ENCODE assay signal across 13 cellular contexts in genomic region chr15:95247068-95247984, GRCh38.
A peak's percentile ranks its signal among the peaks of the same experiment; 100 is the strongest.
DNase-seq lines count a peak whose midpoint lies in the region; ATAC-seq and TF ChIP-seq lines count a peak whose summit lies in the region.
"Had no signal": no experiment of that assay in that cellular context is flagged by ENCODE, and none has a peak within 500 bp of the region (broad histone marks: within the 10 kb centered on the region; RNA-seq: fewer than 3 reads in every experiment).

No MANE protein-coding gene starts in this region.

- H4K91ac ChIP-seq in neuronal stem cell (ENCODE audit: low read depth, low read length, poor library complexity): no peak overlapping the region

- no peaks in the 10 kb centered on the region for H3K79me1 ChIP-seq in neuronal stem cell (ENCODE audit: low read depth, low read length)

- H3K27ac ChIP-seq in C4-2B (peak overlapping the region; percentile 43; the same call in 1 of the 2 replicates), neuronal stem cell (replicated peaks; ENCODE audit: low read length) (no peak overlapping the region)
- H3K27ac ChIP-seq: ascending aorta had no signal

- H3K9me3 ChIP-seq in MG63 (peaks cover 14% of the 10 kb centered on the region; the same call in 1 of the 2 replicates), neuronal stem cell (replicated peaks in 1 of 2; ENCODE audit: control insufficient read depth in 2 of 2, insufficient read depth in 1 of 2, low read depth in 1 of 2, low read length in 2 of 2) (no peaks in the 10 kb centered on the region)
- H3K9me3 ChIP-seq: ascending aorta had no signal

- no peaks in the 10 kb centered on the region for H3K4me1 ChIP-seq in neuronal stem cell (ENCODE audit: control insufficient read depth in 2 of 2, insufficient read depth in 1 of 2, low read depth in 1 of 2, low read length in 2 of 2)
- H3K4me1 ChIP-seq: ascending aorta had no signal

- no peak overlapping the region for H3K18ac ChIP-seq in neuronal stem cell (ENCODE audit: low read length)

- H3K36me3 ChIP-seq in MG63 (no peaks in the 10 kb centered on the region), neuronal stem cell (replicated peaks in 1 of 2; ENCODE audit: control insufficient read depth in 2 of 2, insufficient read depth in 2 of 2, low read length in 2 of 2) (no peaks in the 10 kb centered on the region)
- H3K36me3 ChIP-seq: ascending aorta had no signal

- peak overlapping the region; percentile 17 for H3K14ac ChIP-seq in neuronal stem cell (ENCODE audit: low read length)

- H2AK5ac ChIP-seq in neuronal stem cell (ENCODE audit: low read depth, low read length): no peak overlapping the region

- H3K4ac ChIP-seq in neuronal stem cell (ENCODE audit: low read length): no peak overlapping the region

- DNase-seq in MG63 (peak; percentile 90), dedifferentiated amniotic fluid mesenchymal stem cell (ENCODE audit: extremely low spot score) (peak; percentile 96), neuronal stem cell (ENCODE audit: low spot score) (no peak), T-helper 9 cell (no peak)
- no peak for DNase-seq in activated CD8-positive, alpha-beta memory T cell treated with anti-CD3 and anti-CD28 coated beads, Interleukin-2, amount 50 U/mL, for 48 hours
- DNase-seq: activated CD4-positive, alpha-beta T cell treated with anti-CD3 and anti-CD28 coated beads for 48 hours; DMS79; MV-4-11; nucleus accumbens had no signal

- no peak overlapping the region for H2BK120ac ChIP-seq in neuronal stem cell (ENCODE audit: low read depth, low read length)

- no peak overlapping the region for H2BK12ac ChIP-seq in neuronal stem cell (ENCODE audit: low read length)

- no peak overlapping the region for H3K4me3 ChIP-seq in MG63
- H3K4me3 ChIP-seq in neuronal stem cell (ENCODE audit: low read length in 2 of 2): no peak overlapping the region
- H3K4me3 ChIP-seq: ascending aorta had no signal

- no peak overlapping the region for H2BK15ac ChIP-seq in neuronal stem cell (ENCODE audit: low read length)

- no CpG with 5 or more reads among the region's 12 CpGs for WGBS in neuronal stem cell (ENCODE audit: extremely low coverage in 2 of 2, insufficient read length in 2 of 2, insufficient replicate concordance in 1 of 2), 2 donors

- no peak overlapping the region for H2AFZ ChIP-seq in neuronal stem cell (ENCODE audit: low read length)

- no peak overlapping the region for H2BK5ac ChIP-seq in neuronal stem cell (ENCODE audit: low read length)

- TF ChIP-seq CTCF in C4-2B (conservative IDR thresholded peaks at IDR 0.05): no peak

- no peak overlapping the region for H4K8ac ChIP-seq in neuronal stem cell (ENCODE audit: low read depth, low read length)

- H3K9ac ChIP-seq in neuronal stem cell (ENCODE audit: low read depth, low read length, poor library complexity): peak overlapping the region; percentile 18

- ATAC-seq in HG03039 (IDR thresholded peaks at IDR 0.05; ENCODE audit: unreplicated experiment) (no peak), SK-N-SH treated with all-trans-retinoic acid at 6 μM for 48 hours (no peak)

- no peak overlapping the region for H3K23ac ChIP-seq in neuronal stem cell (ENCODE audit: low read depth, low read length, poor library complexity)

- H3K4me2 ChIP-seq in neuronal stem cell (ENCODE audit: insufficient read depth, low read length, poor library complexity, severe bottlenecking): no peak overlapping the region

- no peaks in the 10 kb centered on the region for H3K27me3 ChIP-seq in MG63
- H3K27me3 ChIP-seq in neuronal stem cell (ENCODE audit: control insufficient read depth in 3 of 3, insufficient read depth in 3 of 3, low read depth in 1 of 3, low read length in 3 of 3): no peaks in the 10 kb centered on the region
- H3K27me3 ChIP-seq: ascending aorta had no signal

TF ChIP-seq in SK-N-SH treated with all-trans-retinoic acid at 6 μM for 48 hours, 23 proteins besides CTCF, POLR2A, EP300 and RAD21:
- TF ChIP-seq ZFP30 (CRISPR knock-in tag; IDR thresholded peaks at IDR 0.05): no peak

Comparison
In these comparisons a context has a peak if more than half of its experiments do, and no peak if none do; other contexts are left out.
1. DNase-seq: peak in MG63 (single experiment) and dedifferentiated amniotic fluid mesenchymal stem cell (single experiment); none in neuronal stem cell (single experiment), activated CD8-positive, alpha-beta memory T cell treated with anti-CD3 and anti-CD28 coated beads, Interleukin-2, amount 50 U/mL, for 48 hours (single experiment) and T-helper 9 cell (single experiment).